In the genomic region with DNA sequence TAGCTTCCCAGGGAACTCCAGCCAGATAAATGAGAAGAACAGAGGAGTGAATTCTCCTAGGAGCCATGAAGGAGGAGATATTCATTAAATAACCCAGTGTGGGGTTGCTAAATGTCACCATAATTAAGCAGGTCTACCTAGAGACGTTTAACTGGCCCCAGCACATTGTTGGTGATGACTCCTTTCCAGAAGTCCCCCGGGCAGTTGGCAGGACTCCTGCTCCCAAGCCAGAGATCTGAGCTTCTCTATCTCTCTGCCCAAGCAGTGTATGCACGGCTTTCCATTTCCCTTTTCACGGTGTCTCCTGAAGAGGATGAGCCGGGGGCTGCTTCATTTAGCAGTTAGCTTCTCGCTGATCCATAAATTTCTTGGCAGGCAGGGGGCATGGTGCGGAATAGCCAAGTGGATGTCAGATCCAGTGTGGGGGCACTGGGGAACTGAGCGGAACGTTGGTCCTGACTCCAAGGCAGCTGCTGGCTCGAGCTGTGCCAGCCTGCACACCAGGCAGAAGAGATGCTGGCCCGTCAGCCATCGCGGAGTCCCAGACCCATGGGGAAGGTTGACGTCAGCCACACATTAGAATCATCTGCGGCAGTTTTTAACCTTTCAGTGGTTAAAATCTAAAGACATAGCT, we compare ENCODE assay signal across 22 cellular contexts.
"Had no signal": no experiment of that assay in that cellular context is flagged by ENCODE, and none has a peak within 500 bp of the region (broad histone marks: within the 10 kb centered on the region; RNA-seq: fewer than 3 reads in every experiment).

No MANE protein-coding gene starts in this region.

- ATAC-seq: activated CD4-positive, CD25-positive, alpha-beta regulatory T cell treated with anti-CD3 and anti-CD28 coated beads, Interleukin-2, amount 50 U/mL, for 24 hours; activated T-cell treated with anti-CD3 and anti-CD28 coated beads, Interleukin-2, amount 50 U/mL, for 72 hours; left ventricle myocardium superior; sciatic nerve; stimulated activated naive B cell treated with anti-CD40 and anti-IgM and Interleukin-4, amounts not matched to agents 10 μg/mL and 1 μg/mL and 100 μg/mL, for 72 hours had no signal

- H3K27ac ChIP-seq: transverse colon had no signal

- H3K9me3 Mint-ChIP-seq: activated CD4-positive, alpha-beta memory T cell treated with anti-CD3 and anti-CD28 coated beads, Interleukin-2, amount 10 ng/mL, durations not matched to agents 7 days and 5 days; activated CD4-positive, alpha-beta T cell treated with anti-CD3 and anti-CD28 coated beads, Interleukin-2, amount 10 ng/mL, durations not matched to agents 24 days and 14 days; activated naive CD4-positive, alpha-beta T cell treated with anti-CD3 and anti-CD28 coated beads for 36 hours; activated naive CD8-positive, alpha-beta T cell treated with anti-CD3 and anti-CD28 coated beads, Interleukin-2, amount 10 ng/mL, durations not matched to agents 7 days and 5 days; activated T-cell treated with anti-CD3 and anti-CD28 coated beads, Interleukin-2, amount 50 U/mL, for 72 hours; immature natural killer cell; nephron; stimulated activated naive B cell treated with anti-CD40 and anti-IgM and Interleukin-4, amounts not matched to agents 10 μg/mL and 1 μg/mL and 100 μg/mL, for 72 hours had no signal

- DNase-seq: activated CD4-positive, alpha-beta memory T cell treated with anti-CD3 and anti-CD28 coated beads, Interleukin-2, amount 10 ng/mL, durations not matched to agents 7 days and 5 days; activated CD4-positive, alpha-beta T cell treated with anti-CD3 and anti-CD28 coated beads, Interleukin-2, amount 10 ng/mL, durations not matched to agents 24 days and 14 days; activated effector memory CD4-positive, alpha-beta T cell treated with Interleukin-2 at 50 U/mL for 16 hours; activated naive CD4-positive, alpha-beta T cell treated with anti-CD3 and anti-CD28 coated beads for 36 hours; activated naive CD8-positive, alpha-beta T cell treated with anti-CD3 and anti-CD28 coated beads, Interleukin-2, amount 10 ng/mL, durations not matched to agents 7 days and 5 days; activated T-cell treated with anti-CD3 and anti-CD28 coated beads, Interleukin-2, amount 50 U/mL, for 72 hours; amniotic stem cell; cortex of kidney; erythroblast; foreskin melanocyte; immature natural killer cell; kidney glomerular epithelial cell; left ventricle myocardium superior; midbrain; stimulated activated CD4-positive, alpha-beta T cell treated with anti-CD3 and anti-CD28 coated beads, Interleukin-2, amount 100 ng/mL, for 48 hours; stimulated activated CD8-positive, alpha-beta memory T cell treated with anti-CD3 and anti-CD28 coated beads, Interleukin-4, amount 100 ng/mL, for 48 hours; stimulated activated naive B cell treated with anti-CD40 and anti-IgM and Interleukin-4, amounts not matched to agents 10 μg/mL and 1 μg/mL and 100 μg/mL, for 72 hours; T-helper 2 cell; transverse colon had no signal

- H3K4me1 Mint-ChIP-seq: activated CD4-positive, alpha-beta memory T cell treated with anti-CD3 and anti-CD28 coated beads, Interleukin-2, amount 10 ng/mL, durations not matched to agents 7 days and 5 days; activated CD4-positive, alpha-beta T cell treated with anti-CD3 and anti-CD28 coated beads, Interleukin-2, amount 10 ng/mL, durations not matched to agents 24 days and 14 days; activated naive CD8-positive, alpha-beta T cell treated with anti-CD3 and anti-CD28 coated beads, Interleukin-2, amount 10 ng/mL, durations not matched to agents 7 days and 5 days; immature natural killer cell; stimulated activated naive B cell treated with anti-CD40 and anti-IgM and Interleukin-4, amounts not matched to agents 10 μg/mL and 1 μg/mL and 100 μg/mL, for 72 hours had no signal

- H3K27ac Mint-ChIP-seq: activated CD4-positive, alpha-beta memory T cell treated with anti-CD3 and anti-CD28 coated beads, Interleukin-2, amount 10 ng/mL, durations not matched to agents 7 days and 5 days; activated CD4-positive, alpha-beta T cell treated with anti-CD3 and anti-CD28 coated beads, Interleukin-2, amount 10 ng/mL, durations not matched to agents 24 days and 14 days; activated naive CD4-positive, alpha-beta T cell treated with anti-CD3 and anti-CD28 coated beads for 36 hours; activated naive CD8-positive, alpha-beta T cell treated with anti-CD3 and anti-CD28 coated beads, Interleukin-2, amount 10 ng/mL, durations not matched to agents 7 days and 5 days; activated T-cell treated with anti-CD3 and anti-CD28 coated beads, Interleukin-2, amount 50 U/mL, for 72 hours; immature natural killer cell; nephron; stimulated activated naive B cell treated with anti-CD40 and anti-IgM and Interleukin-4, amounts not matched to agents 10 μg/mL and 1 μg/mL and 100 μg/mL, for 72 hours had no signal

- H3K36me3 Mint-ChIP-seq: activated naive CD8-positive, alpha-beta T cell treated with anti-CD3 and anti-CD28 coated beads, Interleukin-2, amount 10 ng/mL, durations not matched to agents 7 days and 5 days; immature natural killer cell; stimulated activated naive B cell treated with anti-CD40 and anti-IgM and Interleukin-4, amounts not matched to agents 10 μg/mL and 1 μg/mL and 100 μg/mL, for 72 hours had no signal

- H3K4me3 Mint-ChIP-seq: activated CD4-positive, alpha-beta memory T cell treated with anti-CD3 and anti-CD28 coated beads, Interleukin-2, amount 10 ng/mL, durations not matched to agents 7 days and 5 days; activated CD4-positive, alpha-beta T cell treated with anti-CD3 and anti-CD28 coated beads, Interleukin-2, amount 10 ng/mL, durations not matched to agents 24 days and 14 days; activated naive CD4-positive, alpha-beta T cell treated with anti-CD3 and anti-CD28 coated beads for 36 hours; activated naive CD8-positive, alpha-beta T cell treated with anti-CD3 and anti-CD28 coated beads, Interleukin-2, amount 10 ng/mL, durations not matched to agents 7 days and 5 days; activated T-cell treated with anti-CD3 and anti-CD28 coated beads, Interleukin-2, amount 50 U/mL, for 72 hours; immature natural killer cell; nephron; stimulated activated naive B cell treated with anti-CD40 and anti-IgM and Interleukin-4, amounts not matched to agents 10 μg/mL and 1 μg/mL and 100 μg/mL, for 72 hours had no signal
